In the genomic region with DNA sequence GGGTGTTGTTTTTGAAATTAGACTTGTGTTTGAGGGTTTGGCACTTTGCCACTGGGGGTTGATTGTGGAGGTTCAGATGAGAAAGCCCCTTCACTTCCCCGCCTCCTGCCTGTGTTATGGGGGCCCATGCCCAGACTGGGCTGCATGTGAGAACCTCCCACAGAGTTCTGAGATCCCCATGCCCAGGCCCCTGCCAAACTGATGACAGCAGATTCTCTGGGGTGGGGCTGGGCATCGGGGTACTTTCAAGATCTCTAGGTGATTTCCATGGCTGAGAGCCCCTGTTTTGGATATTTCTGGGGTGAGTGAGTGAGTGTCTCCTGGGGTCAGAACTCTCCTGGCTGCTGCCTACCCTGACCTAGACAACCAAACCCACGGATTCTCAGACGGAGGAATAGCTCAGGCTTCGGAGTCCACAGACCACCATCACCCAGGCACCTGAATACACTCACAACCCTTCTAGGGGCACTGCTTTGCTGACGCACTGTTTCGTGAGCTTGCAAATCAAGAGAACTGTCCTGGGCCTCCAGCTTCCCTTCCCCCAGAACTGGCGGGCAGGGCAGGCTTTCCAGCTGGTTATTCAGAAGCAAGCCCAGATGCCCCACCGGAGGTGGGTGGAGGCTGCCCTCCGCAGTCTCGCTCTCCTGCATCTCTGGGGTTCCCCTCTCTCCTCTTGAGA, we compare ENCODE assay signal across 12 cellular contexts. TPM values are rescaled to one million over a fixed set of nuclear protein-coding genes. Genes with fewer than 3 reads are reported as not detected.
DNase-seq lines count a peak whose midpoint lies in the region; ATAC-seq and TF ChIP-seq lines count a peak whose summit lies in the region.
"Had no signal": no experiment of that assay in that cellular context is flagged by ENCODE, and none has a peak within 500 bp of the region (broad histone marks: within the 10 kb centered on the region; RNA-seq: fewer than 3 reads in every experiment).

No MANE protein-coding gene starts in this region.

- intact Hi-C loops in vagina (cut with DNase I), result no loop called here

- peak overlapping the region; percentile 15 to 21 for H3K4me3 Mint-ChIP-seq in effector memory CD8-positive, alpha-beta T cell
- H3K4me3 Mint-ChIP-seq: HFFc6 had no signal

- TF ChIP-seq CTCF in vagina (IDR thresholded peaks at IDR 0.05), result no peak

- no peak for TF ChIP-seq POLR2A in vagina (IDR thresholded peaks at IDR 0.05)

- H3K36me3 ChIP-seq in vagina, result no peaks in the 10 kb centered on the region

- peak; percentile 7 for DNase-seq in stimulated activated CD4-positive, alpha-beta T cell treated with anti-CD3 and anti-CD28 coated beads, Interleukin-12 subunit alpha, Interleukin-12 subunit beta, amount 100 ng/mL, for 4 hours
- no peak for DNase-seq in stimulated activated CD4-positive, alpha-beta T cell treated with anti-CD3 and anti-CD28 coated beads, Interleukin-2, amount 100 ng/mL, for 48 hours
- DNase-seq in NCI-H526 treated with DMSO at 0.1 percent for 48 hours (lab: John Stamatoyannopoulos, UW) (peak; percentile 69), vagina (ENCODE audit: extremely low spot score in 2 of 2) (peak; percentile 49 to 74), NCI-H2227 treated with DMSO at 0.1 percent for 48 hours (lab: John Stamatoyannopoulos, UW) (no peak), NCI-H128 (lab: John Stamatoyannopoulos, UW; ENCODE audit: unreplicated experiment) (no peak)
- DNase-seq in effector memory CD8-positive, alpha-beta T cell, result peak; percentile 33 to 51 (median 48)
- DNase-seq: effector memory CD4-positive, alpha-beta T cell; HFFc6 had no signal

- H3K9me3 Mint-ChIP-seq in effector memory CD8-positive, alpha-beta T cell, result no peaks in the 10 kb centered on the region
- H3K9me3 Mint-ChIP-seq: HFFc6 had no signal

- peak; percentile 86 for ATAC-seq in effector memory CD8-positive, alpha-beta T cell (replicated peaks)
- no peak for ATAC-seq in GM21381 (IDR thresholded peaks at IDR 0.05; ENCODE audit: unreplicated experiment)

- peaks cover 14% of the 10 kb centered on the region for H3K4me1 ChIP-seq in vagina

- no peak overlapping the region for H3K27ac ChIP-seq in vagina
- H3K27ac ChIP-seq: skin epidermis had no signal

- no peak overlapping the region for H3K4me3 ChIP-seq in vagina
- H3K4me3 ChIP-seq: skin epidermis had no signal

- H3K9me3 ChIP-seq in vagina, result no peaks in the 10 kb centered on the region

- H3K27ac Mint-ChIP-seq in effector memory CD8-positive, alpha-beta T cell, result peak overlapping the region; percentile 25 to 88
- H3K27ac Mint-ChIP-seq: HFFc6 had no signal

- no peaks in the 10 kb centered on the region for H3K27me3 ChIP-seq in vagina

- peaks cover 3% of the 10 kb centered on the region for H3K36me3 Mint-ChIP-seq in effector memory CD8-positive, alpha-beta T cell (ENCODE audit: insufficient read depth)

- no peaks in the 10 kb centered on the region for H3K27me3 Mint-ChIP-seq in effector memory CD8-positive, alpha-beta T cell

- peaks cover 13 to 18% of the 10 kb centered on the region in 2 donors for H3K4me1 Mint-ChIP-seq in effector memory CD8-positive, alpha-beta T cell (ENCODE audit: low read depth in 2 of 2)

RNA-seq across cellular contexts. Expression of gene BCAS1, which starts 6.3 kb away (rescaled TPM):
- total RNA-seq in vagina, result 2.7 TPM
- total RNA-seq: SK-MEL-5 had no signal

Comparison
In these comparisons a context has a peak if more than half of its experiments do, and no peak if none do; other contexts are left out.
1. DNase-seq: peak in stimulated activated CD4-positive, alpha-beta T cell treated with anti-CD3 and anti-CD28 coated beads, Interleukin-12 subunit alpha, Interleukin-12 subunit beta, amount 100 ng/mL, for 4 hours (single experiment), NCI-H526 treated with DMSO at 0.1 percent for 48 hours (single experiment), effector memory CD8-positive, alpha-beta T cell (3 of 3) and vagina (2 of 2); none in stimulated activated CD4-positive, alpha-beta T cell treated with anti-CD3 and anti-CD28 coated beads, Interleukin-2, amount 100 ng/mL, for 48 hours (0 of 2), NCI-H2227 treated with DMSO at 0.1 percent for 48 hours (single experiment) and NCI-H128 (single experiment).